26 cellular contexts compared by ENCODE assay signal in genomic region chr1:25040122-25040685, GRCh38.
"Had no signal": no experiment of that assay in that cellular context is flagged by ENCODE, and none has a peak within 500 bp of the region (broad histone marks: within the 10 kb centered on the region; RNA-seq: fewer than 3 reads in every experiment).

No MANE protein-coding gene starts in this region.

- H3K79me2 ChIP-seq: hepatocyte, parathyroid adenoma had no signal

- ATAC-seq: foreskin keratinocyte; gastroesophageal sphincter; heart left ventricle; left colon; lower lobe of right lung; natural killer cell; sciatic nerve; stimulated activated naive CD8-positive, alpha-beta T cell treated with anti-CD3 and anti-CD28 coated beads, Interleukin-15, amount 100 ng/mL, for 72 hours had no signal

- H3K4me1 ChIP-seq: esophagus muscularis mucosa, foreskin keratinocyte, gastroesophageal sphincter, left ventricle myocardium inferior, lower lobe of right lung, parathyroid adenoma, thyroid gland, vagina had no signal

- H3K9me3 ChIP-seq: esophagus muscularis mucosa, thyroid gland, vagina had no signal

- H3K27me3 ChIP-seq: hepatocyte, thyroid gland, vagina had no signal

- H3K4me3 ChIP-seq: coronary artery, esophagus muscularis mucosa, gastroesophageal sphincter, heart left ventricle, hepatocyte, left ventricle myocardium inferior, lower lobe of right lung, smooth muscle cell, thyroid gland, vagina had no signal

- H3K4me2 ChIP-seq: hepatocyte, smooth muscle cell had no signal

- DNase-seq: dermis blood vessel endothelial cell; effector memory CD4-positive, alpha-beta T cell; foreskin keratinocyte; kidney glomerular epithelial cell; left colon; left ventricle myocardium inferior; lower lobe of right lung; natural killer cell; occipital lobe; stimulated activated CD4-positive, alpha-beta T cell treated with anti-CD3 and anti-CD28 coated beads, Interleukin-12 subunit alpha, Interleukin-12 subunit beta, amount 100 ng/mL, for 4 hours; stimulated activated CD4-positive, alpha-beta T cell treated with anti-CD3 and anti-CD28 coated beads, Interleukin-1b, Interleukin-23, amount 100 ng/mL, for 48 hours; stimulated activated CD4-positive, alpha-beta T cell treated with anti-CD3 and anti-CD28 coated beads, Interleukin-4, amount 100 ng/mL, for 1 hour; stimulated activated CD8-positive, alpha-beta memory T cell treated with anti-CD3 and anti-CD28 coated beads, Interleukin-4, amount 100 ng/mL, for 48 hours; stimulated activated naive CD4-positive, alpha-beta T cell; stimulated activated naive CD8-positive, alpha-beta T cell treated with anti-CD3 and anti-CD28 coated beads, Interleukin-15, amount 100 ng/mL, for 72 hours; thyroid gland; trophoblast cell had no signal

- H3K36me3 ChIP-seq: esophagus muscularis mucosa, gastroesophageal sphincter, heart left ventricle, left ventricle myocardium inferior, lower lobe of right lung, thyroid gland, vagina had no signal

- H3K27ac ChIP-seq: coronary artery, esophagus muscularis mucosa, foreskin keratinocyte, gastroesophageal sphincter, heart left ventricle, hepatocyte, left ventricle myocardium inferior, lower lobe of right lung, parathyroid adenoma, thyroid gland, vagina had no signal

- H2AFZ ChIP-seq: hepatocyte, parathyroid adenoma had no signal
